Comparison of ENCODE assay signal across 19 cellular contexts in genomic region chr14:34580381-34580780, GRCh38. TPM values are rescaled to one million over a fixed set of nuclear protein-coding genes. Genes with fewer than 3 reads are reported as not detected.
DNase-seq lines count a peak whose midpoint lies in the region; ATAC-seq and TF ChIP-seq lines count a peak whose summit lies in the region.
"Had no signal": no experiment of that assay in that cellular context is flagged by ENCODE, and none has a peak within 500 bp of the region (broad histone marks: within the 10 kb centered on the region; RNA-seq: fewer than 3 reads in every experiment).

No MANE protein-coding gene starts in this region.

- no peak for TF ChIP-seq POLR2A in suprapubic skin (IDR thresholded peaks at IDR 0.05)

- H4K91ac ChIP-seq in mesenchymal stem cell (ENCODE audit: low read length) = no peak overlapping the region

- no peak overlapping the region for H3K4me2 ChIP-seq in mesenchymal stem cell (ENCODE audit: low read length, poor library complexity, severe bottlenecking)
- H3K4me2 ChIP-seq: KMS-11 had no signal

- H2AK5ac ChIP-seq in mesenchymal stem cell (ENCODE audit: low read length, severe bottlenecking) = peak overlapping the region; percentile 26

- H3K36me3 ChIP-seq in RWPE2 (ENCODE audit: low read depth) (peaks cover 94% of the 10 kb centered on the region), mesenchymal stem cell (ENCODE audit: control insufficient read depth in 1 of 2, insufficient read depth in 2 of 2, low read depth in 1 of 2, low read length in 2 of 2) (peaks cover 43 to 67% of the 10 kb centered on the region in 2 experiments), suprapubic skin (peaks cover 82% of the 10 kb centered on the region), brain microvascular endothelial cell (replicated peaks) (peaks cover 61% of the 10 kb centered on the region)

- H3K27ac ChIP-seq in RWPE2 (ENCODE audit: poor library complexity, severe bottlenecking) (no peak overlapping the region), mesenchymal stem cell (ENCODE audit: low read length, poor library complexity, severe bottlenecking) (peak overlapping the region; percentile 39), suprapubic skin (no peak overlapping the region), brain microvascular endothelial cell (no peak overlapping the region)
- H3K27ac ChIP-seq: KMS-11 had no signal

- H2BK5ac ChIP-seq in mesenchymal stem cell (ENCODE audit: low read depth, low read length, poor library complexity, severe bottlenecking) = no peak overlapping the region

- peaks cover 23% of the 10 kb centered on the region for H3K36me3 Mint-ChIP-seq in activated naive CD4-positive, alpha-beta T cell treated with anti-CD3 and anti-CD28 coated beads for 36 hours (ENCODE audit: low read depth)

- 100% methylated on average over 3 of the region's 5 CpGs for WGBS in mesenchymal stem cell
- WGBS in suprapubic skin = 100% methylated on average over 5 of the region's 5 CpGs

- H3K23ac ChIP-seq in mesenchymal stem cell (ENCODE audit: low read length in 2 of 2) = no peak overlapping the region

- H3K4ac ChIP-seq in mesenchymal stem cell (ENCODE audit: low read depth in 1 of 2, low read length in 2 of 2) = no peak overlapping the region

- H3K9me3 Mint-ChIP-seq in activated naive CD4-positive, alpha-beta T cell treated with anti-CD3 and anti-CD28 coated beads for 36 hours = no peaks in the 10 kb centered on the region
- H3K9me3 Mint-ChIP-seq: CD4-positive, alpha-beta memory T cell had no signal

- H2BK12ac ChIP-seq in mesenchymal stem cell (ENCODE audit: low read length in 2 of 2) = peak overlapping the region in 1 of 2 experiments; percentile 10

- no peak for TF ChIP-seq EP300 in suprapubic skin (IDR thresholded peaks at IDR 0.05)

- H3K14ac ChIP-seq in mesenchymal stem cell (ENCODE audit: low read length in 2 of 2) = no peak overlapping the region

- H3K4me1 ChIP-seq in RWPE2 (ENCODE audit: insufficient read depth, poor library complexity, severe bottlenecking) (no peaks in the 10 kb centered on the region), mesenchymal stem cell (ENCODE audit: control insufficient read depth, insufficient read depth, low read depth, low read length) (peaks cover 11% of the 10 kb centered on the region), suprapubic skin (no peaks in the 10 kb centered on the region)

- H3K4me3 ChIP-seq in RWPE2 (ENCODE audit: severe bottlenecking) (no peak overlapping the region), mesenchymal stem cell (ENCODE audit: insufficient read depth in 1 of 2, low read depth in 1 of 2, low read length in 2 of 2) (no peak overlapping the region), suprapubic skin (no peak overlapping the region), brain microvascular endothelial cell (ENCODE audit: low read depth, low read length) (no peak overlapping the region)
- H3K4me3 ChIP-seq: MG63 had no signal

- no peak overlapping the region for H2BK120ac ChIP-seq in mesenchymal stem cell (ENCODE audit: low read depth, low read length)

- H3K9me3 ChIP-seq in RWPE2 (ENCODE audit: severe bottlenecking) = no peaks in the 10 kb centered on the region
- H3K9me3 ChIP-seq in mesenchymal stem cell (ENCODE audit: control insufficient read depth, low read length) = no peaks in the 10 kb centered on the region
- H3K9me3 ChIP-seq in suprapubic skin = no peaks in the 10 kb centered on the region
- H3K9me3 ChIP-seq: MG63 had no signal

- in situ Hi-C loops in brain microvascular endothelial cell (cut with HindIII; ENCODE audit: low pct_ligation_motif_present, low sequenced_read_pairs) = no loop called here

- no peak overlapping the region for H3K18ac ChIP-seq in mesenchymal stem cell (ENCODE audit: low read depth in 1 of 2, low read length in 2 of 2)

- H3K27ac Mint-ChIP-seq in activated naive CD4-positive, alpha-beta T cell treated with anti-CD3 and anti-CD28 coated beads for 36 hours = peak overlapping the region; percentile 59
- H3K27ac Mint-ChIP-seq: B cell had no signal

- peak overlapping the region; percentile 47 for H3K9ac ChIP-seq in mesenchymal stem cell (ENCODE audit: low read length)
- H3K9ac ChIP-seq: KMS-11 had no signal

- H3K79me1 ChIP-seq in mesenchymal stem cell (replicated peaks; ENCODE audit: low read length, poor library complexity, severe bottlenecking) = peaks cover 10% of the 10 kb centered on the region

- H3K27me3 Mint-ChIP-seq in activated naive CD4-positive, alpha-beta T cell treated with anti-CD3 and anti-CD28 coated beads for 36 hours (ENCODE audit: low read depth) = no peaks in the 10 kb centered on the region
- H3K27me3 Mint-ChIP-seq: B cell; CD4-positive, alpha-beta memory T cell had no signal

- TF ChIP-seq CTCF in RWPE2 (IDR thresholded peaks at IDR 0.05; ENCODE audit: poor library complexity, severe bottlenecking) = no peak
- TF ChIP-seq CTCF in suprapubic skin (IDR thresholded peaks at IDR 0.05) = no peak
- no peak for TF ChIP-seq CTCF in brain microvascular endothelial cell (IDR thresholded peaks at IDR 0.05; ENCODE audit: low read depth, low read length, missing control alignments)
- TF ChIP-seq CTCF in GM20000 (IDR thresholded peaks at IDR 0.05; ENCODE audit: extremely low read depth, missing control alignments) = no peak

- no peak for DNase-seq in activated naive CD4-positive, alpha-beta T cell treated with anti-CD3 and anti-CD28 coated beads for 36 hours
- no peak for DNase-seq in activated naive CD4-positive, alpha-beta T cell (lab: John Stamatoyannopoulos, UW)
- DNase-seq in RWPE2 (ENCODE audit: low spot score) = peak; percentile 11
- DNase-seq in mesenchymal stem cell = no peak
- DNase-seq in suprapubic skin (ENCODE audit: low spot score in 2 of 2) = peak; percentile 45 to 52
- DNase-seq in brain microvascular endothelial cell = no peak
- DNase-seq in GM20000 (ENCODE audit: low spot score) = no peak
- DNase-seq: CD4-positive, alpha-beta memory T cell; DND-41; GF-D8; MG63; NCI-H1105; NCI-H187; NCI-H69; NK-92 treated with Interleukin-12 subunit alpha and Interleukin-12 subunit beta, amount 100 ng/mL, for 24 hours; PC-3 had no signal

- H2BK15ac ChIP-seq in mesenchymal stem cell (ENCODE audit: low read depth, poor library complexity, severe bottlenecking) = no peak overlapping the region

- H3K4me1 Mint-ChIP-seq in activated naive CD4-positive, alpha-beta T cell treated with anti-CD3 and anti-CD28 coated beads for 36 hours (ENCODE audit: low read depth) = peaks cover 3% of the 10 kb centered on the region
- H3K4me1 Mint-ChIP-seq: B cell had no signal

- H3K4me3 Mint-ChIP-seq in activated naive CD4-positive, alpha-beta T cell treated with anti-CD3 and anti-CD28 coated beads for 36 hours = no peak overlapping the region
- H3K4me3 Mint-ChIP-seq: B cell; CD4-positive, alpha-beta memory T cell had no signal

- CTCF ChIA-PET in activated naive CD4-positive, alpha-beta T cell treated with anti-CD3 and anti-CD28 coated beads for 36 hours (lab: Charles Lee) = interaction anchor here (0.7 kb wide), 1 partner anchor 185 kb away, joined by 3 read pairs; no protein-coding TSS in a partner anchor

- H3K27me3 ChIP-seq in RWPE2 (ENCODE audit: insufficient read depth, poor library complexity, severe bottlenecking) (no peaks in the 10 kb centered on the region), mesenchymal stem cell (ENCODE audit: control insufficient read depth in 1 of 2, insufficient read depth in 1 of 2, low read length in 2 of 2) (no peaks in the 10 kb centered on the region), suprapubic skin (no peaks in the 10 kb centered on the region), brain microvascular endothelial cell (replicated peaks) (no peaks in the 10 kb centered on the region)
- H3K27me3 ChIP-seq: MG63 had no signal

- no peak overlapping the region for H2AFZ ChIP-seq in mesenchymal stem cell (ENCODE audit: low read depth, low read length)

- intact Hi-C loops in activated naive CD4-positive, alpha-beta T cell treated with anti-CD3 and anti-CD28 coated beads for 36 hours (cut with micrococcal nuclease) = no loop called here

- H4K8ac ChIP-seq in mesenchymal stem cell (ENCODE audit: low read length) = no peak overlapping the region

- ATAC-seq in RWPE2 (ENCODE audit: low read depth) (no peak), HG02759 (IDR thresholded peaks at IDR 0.05; ENCODE audit: unreplicated experiment) (no peak)
- ATAC-seq: PC-3 had no signal

RNA-seq across cellular contexts. Expression of gene EAPP, which starts 40.9 kb away (rescaled TPM):
- total RNA-seq in activated naive CD4-positive, alpha-beta T cell treated with anti-CD3 and anti-CD28 coated beads for 36 hours = 10 to 100 TPM; 34.0 to 35.4 TPM
- polyA plus RNA-seq in mesenchymal stem cell (2013, experiment 1 of 2) = 44.2 TPM
- polyA plus RNA-seq in mesenchymal stem cell (2013, experiment 2 of 2) = 45.1 TPM
- 10 to 100 TPM; 31.6 to 52.5 (median 43.7) TPM for total RNA-seq in suprapubic skin

RNA-seq across cellular contexts. Expression of gene SNX6, which starts 49.6 kb away (rescaled TPM):
- total RNA-seq in activated naive CD4-positive, alpha-beta T cell treated with anti-CD3 and anti-CD28 coated beads for 36 hours = 10 to 100 TPM; 73.9 to 74.3 TPM
- 125 TPM for polyA plus RNA-seq in mesenchymal stem cell (2013, experiment 1 of 2)
- polyA plus RNA-seq in mesenchymal stem cell (2013, experiment 2 of 2) = 124 TPM
- 10 to 100 TPM; 51.7 to 89.1 (median 70.9) TPM for total RNA-seq in suprapubic skin

Comparison
In these comparisons a context has a peak if more than half of its experiments do, and no peak if none do; other contexts are left out.
1. DNase-seq: peak in RWPE2 (single experiment) and suprapubic skin (2 of 2); none in activated naive CD4-positive, alpha-beta T cell treated with anti-CD3 and anti-CD28 coated beads for 36 hours (single experiment), activated naive CD4-positive, alpha-beta T cell (0 of 4), mesenchymal stem cell (single experiment), brain microvascular endothelial cell (single experiment) and GM20000 (single experiment).